In the genomic region with DNA sequence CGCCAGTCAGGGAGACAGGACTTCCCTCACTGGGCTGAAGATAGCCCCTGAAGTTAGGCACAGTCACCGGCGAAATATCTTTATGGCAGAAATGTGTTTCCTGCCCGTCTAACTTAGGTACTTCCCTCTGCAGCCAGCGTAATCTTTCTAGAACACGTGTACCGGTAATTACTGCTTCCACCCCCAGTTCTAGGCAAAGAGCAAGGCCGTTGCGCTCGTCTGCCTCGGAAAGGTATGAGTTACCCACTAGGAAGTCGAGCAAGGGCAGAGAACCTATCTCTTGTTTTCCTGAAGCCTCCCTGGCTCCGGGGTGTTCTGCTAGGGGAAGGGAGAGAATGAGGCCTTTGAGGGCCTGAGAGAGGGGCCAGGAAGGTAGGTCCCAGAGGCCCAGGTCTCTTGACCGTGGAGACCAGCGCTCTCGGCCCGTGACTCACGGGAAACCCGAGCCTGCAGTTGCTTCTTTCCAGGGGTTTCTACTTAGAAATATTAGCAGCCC, we compare ENCODE assay signal across 9 cellular contexts.
DNase-seq lines count a peak whose midpoint lies in the region; ATAC-seq and TF ChIP-seq lines count a peak whose summit lies in the region.
"Had no signal": no experiment of that assay in that cellular context is flagged by ENCODE, and none has a peak within 500 bp of the region (broad histone marks: within the 10 kb centered on the region; RNA-seq: fewer than 3 reads in every experiment).

No MANE protein-coding gene starts in this region.

- no peak overlapping the region for H2AFZ ChIP-seq in hepatocyte

- peak overlapping the region; percentile 47 for H3K27ac Mint-ChIP-seq in mesothelial cell of epicardium

- no peak overlapping the region for H3K27ac ChIP-seq in thyroid gland
- no peak overlapping the region for H3K27ac ChIP-seq in hepatocyte
- H3K27ac ChIP-seq: VCaP had no signal

- no peak overlapping the region for H3K4me3 Mint-ChIP-seq in mesothelial cell of epicardium

- H3K27me3 Mint-ChIP-seq in mesothelial cell of epicardium (ENCODE audit: low read depth) = no peaks in the 10 kb centered on the region

- H4K20me1 ChIP-seq in hepatocyte (ENCODE audit: insufficient read depth, poor library complexity, severe bottlenecking) = no peaks in the 10 kb centered on the region

- peak; percentile 59 for DNase-seq in ELF-1 (ENCODE audit: low read depth, low spot score)
- DNase-seq in activated T-cell treated with anti-CD3 and anti-CD28 coated beads for 48 hours (ENCODE audit: low read depth) = peak; percentile 20
- no peak for DNase-seq in mesothelial cell of epicardium (ENCODE audit: low spot score in 2 of 2, unreplicated experiment in 2 of 2)
- DNase-seq in thyroid gland = no peak
- no peak for DNase-seq in ecto neural progenitor cell (ENCODE audit: low spot score)
- no peak for DNase-seq in hepatocyte (ENCODE audit: low spot score)
- DNase-seq in NCI-H2227 (lab: John Stamatoyannopoulos, UW; ENCODE audit: unreplicated experiment) = no peak

- no peaks in the 10 kb centered on the region for H3K79me2 ChIP-seq in hepatocyte

- no peak overlapping the region for H3K4me2 ChIP-seq in hepatocyte

- peaks cover 4% of the 10 kb centered on the region for H3K9me3 Mint-ChIP-seq in mesothelial cell of epicardium

- H3K9me2 ChIP-seq in hepatocyte (replicated peaks; ENCODE audit: insufficient read depth) = no peaks in the 10 kb centered on the region

- H3K36me3 ChIP-seq in thyroid gland (no peaks in the 10 kb centered on the region), hepatocyte (replicated peaks; ENCODE audit: insufficient read depth, low read depth) (no peaks in the 10 kb centered on the region)

- no peaks in the 10 kb centered on the region for H3K4me1 ChIP-seq in thyroid gland
- no peaks in the 10 kb centered on the region for H3K4me1 ChIP-seq in hepatocyte (ENCODE audit: insufficient read depth)

- H3K4me3 ChIP-seq in thyroid gland (replicated peaks in 1 of 3) (no peak overlapping the region), hepatocyte (no peak overlapping the region)

- no peak for TF ChIP-seq POLR2A in thyroid gland (IDR thresholded peaks at IDR 0.05)

- 83 to 84% methylated on average over 19 of the region's 19 CpGs for WGBS in thyroid gland, 2 donors
- WGBS in hepatocyte (ENCODE audit: low lambda C conversion rate, missing lambda C conversion rate) = 89% methylated on average over 19 of the region's 19 CpGs

- peaks cover 8% of the 10 kb centered on the region for H3K36me3 Mint-ChIP-seq in mesothelial cell of epicardium

- H3K27me3 ChIP-seq in thyroid gland (no peaks in the 10 kb centered on the region), hepatocyte (no peaks in the 10 kb centered on the region)

- intact Hi-C loops in thyroid gland (cut with DNase I) = no loop called here

- ATAC-seq in HG02678 (IDR thresholded peaks at IDR 0.05; ENCODE audit: unreplicated experiment) = peak; percentile 72

- H3K9me3 ChIP-seq in thyroid gland (no peaks in the 10 kb centered on the region), hepatocyte (ENCODE audit: low read depth) (no peaks in the 10 kb centered on the region)

- peaks cover 5% of the 10 kb centered on the region for H3K4me1 Mint-ChIP-seq in mesothelial cell of epicardium

- TF ChIP-seq CTCF in mesothelial cell of epicardium (IDR thresholded peaks at IDR 0.05; ENCODE audit: unreplicated experiment) = no peak
- no peak for TF ChIP-seq CTCF in thyroid gland (IDR thresholded peaks at IDR 0.05)
- no peak for TF ChIP-seq CTCF in hepatocyte (IDR thresholded peaks at IDR 0.05; ENCODE audit: poor library complexity)

Comparison
In these comparisons a context has a peak if more than half of its experiments do, and no peak if none do; other contexts are left out.
1. DNase-seq: peak in ELF-1 (single experiment) and activated T-cell treated with anti-CD3 and anti-CD28 coated beads for 48 hours (single experiment); none in mesothelial cell of epicardium (0 of 2), thyroid gland (0 of 2), ecto neural progenitor cell (single experiment), hepatocyte (single experiment) and NCI-H2227 (single experiment).